Comparison of ENCODE assay signal across 28 cellular contexts in the genomic region with DNA sequence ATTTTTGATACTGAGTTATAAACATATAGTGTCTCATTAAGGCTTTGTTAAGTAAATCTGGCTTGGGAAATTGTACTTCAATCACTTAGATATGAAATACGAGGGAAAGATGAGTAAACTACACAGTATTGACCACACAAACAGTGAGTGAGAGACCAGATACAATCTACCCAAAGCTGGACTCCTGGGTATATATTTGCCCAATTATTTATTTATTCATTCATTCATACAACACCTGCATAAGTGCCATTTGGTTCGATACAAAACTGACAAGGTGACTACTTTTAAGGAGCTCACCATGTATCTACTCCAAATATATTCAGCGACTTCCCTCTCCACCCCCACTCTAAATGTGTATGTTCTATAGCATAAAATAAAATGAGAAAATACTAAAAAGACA.
A peak's percentile ranks its signal among the peaks of the same experiment; 100 is the strongest.
DNase-seq lines count a peak whose midpoint lies in the region; TF ChIP-seq lines count a peak whose summit lies in the region.
"Had no signal": no experiment of that assay in that cellular context is flagged by ENCODE, and none has a peak within 500 bp of the region (broad histone marks: within the 10 kb centered on the region; RNA-seq: fewer than 3 reads in every experiment).

No MANE protein-coding gene starts in this region.

- H3K4me1 ChIP-seq in HUES48 (ENCODE audit: control insufficient read depth, insufficient read depth, low read length), result peaks cover 18% of the 10 kb centered on the region
- peaks cover 24% of the 10 kb centered on the region for H3K4me1 ChIP-seq in SJCRH30
- peaks cover 6% of the 10 kb centered on the region for H3K4me1 ChIP-seq in smooth muscle cell (ENCODE audit: low read depth)
- H3K4me1 ChIP-seq: colonic mucosa, prostate gland had no signal

- H3F3A ChIP-seq in smooth muscle cell (ENCODE audit: low read depth), result no peaks in the 10 kb centered on the region

- no peaks in the 10 kb centered on the region for H4K20me1 ChIP-seq in smooth muscle cell (ENCODE audit: low read depth)

- WGBS in smooth muscle cell (ENCODE audit: low lambda C conversion rate), result 80% methylated on average over 3 of the region's 3 CpGs

- H3K9ac ChIP-seq in HUES48 (ENCODE audit: low read depth, low read length), result no peak overlapping the region
- H3K9ac ChIP-seq in smooth muscle cell (ENCODE audit: low read depth), result no peak overlapping the region

- no peak for DNase-seq in SJCRH30
- DNase-seq in kidney tubule cell (ENCODE audit: low spot score), result peak; percentile 29
- no peak for DNase-seq in smooth muscle cell (lab: John Stamatoyannopoulos, UW; ENCODE audit: unreplicated experiment)
- no peak for DNase-seq in NCI-H774 (lab: John Stamatoyannopoulos, UW)
- no peak for DNase-seq in pons (ENCODE audit: low spot score)
- DNase-seq in NCI-H146 treated with DMSO at 0.1 percent for 48 hours (lab: John Stamatoyannopoulos, UW; ENCODE audit: unreplicated experiment), result no peak
- DNase-seq: activated CD4-positive, alpha-beta T cell treated with anti-CD3 and anti-CD28 coated beads for 4 hours; activated effector memory CD4-positive, alpha-beta T cell treated with Interleukin-2 at 50 U/mL for 16 hours; anterior cingulate cortex; colonic mucosa; COR-L47; DMS79; effector CD4-positive, alpha-beta T cell; GDM1; hypothalamus; left cardiac atrium; NCI-H1092 treated with DMSO at 0.1 percent for 48 hours; NCI-H187 treated with DMSO at 0.1 percent for 48 hours; NCI-H2171; NCI-H510A; OCI-M1; Right ventricle myocardium superior; stimulated activated CD4-positive, alpha-beta T cell treated with anti-CD3 and anti-CD28 coated beads, Interleukin-4, amount 100 ng/mL, for 24 hours; WERI-Rb-1 had no signal

- no peaks in the 10 kb centered on the region for H3K79me2 ChIP-seq in smooth muscle cell (ENCODE audit: low read depth)

- no peak overlapping the region for H3K4me2 ChIP-seq in smooth muscle cell

- H3K4me3 ChIP-seq in HUES48 (ENCODE audit: low read depth, low read length) (no peak overlapping the region), SJCRH30 (no peak overlapping the region), smooth muscle cell (no peak overlapping the region)
- H3K4me3 ChIP-seq: colonic mucosa, HAP-1, prostate gland had no signal

- no peaks in the 10 kb centered on the region for H3K9me3 ChIP-seq in HUES48 (ENCODE audit: control insufficient read depth, insufficient read depth, low read length)
- H3K9me3 ChIP-seq in SJCRH30 (replicated peaks), result no peaks in the 10 kb centered on the region; the same call in none of the 2 replicates
- no peaks in the 10 kb centered on the region for H3K9me3 ChIP-seq in smooth muscle cell (replicated peaks; ENCODE audit: low read depth)
- H3K9me3 ChIP-seq: colonic mucosa, HAP-1, prostate gland had no signal

- peak overlapping the region; percentile 24 for H3K27ac ChIP-seq in HUES48 (ENCODE audit: low read depth, low read length)
- H3K27ac ChIP-seq in SJCRH30, result peak overlapping the region; percentile 30
- peak overlapping the region; percentile 65 for H3K27ac ChIP-seq in smooth muscle cell (ENCODE audit: low read depth)
- H3K27ac ChIP-seq: C4-2B, colonic mucosa, prostate gland, WERI-Rb-1 had no signal

- no peaks in the 10 kb centered on the region for H3K36me3 ChIP-seq in HUES48 (ENCODE audit: control insufficient read depth, insufficient read depth, low read length)
- no peaks in the 10 kb centered on the region for H3K36me3 ChIP-seq in SJCRH30
- no peaks in the 10 kb centered on the region for H3K36me3 ChIP-seq in smooth muscle cell (ENCODE audit: low read depth)
- H3K36me3 ChIP-seq: colonic mucosa, HAP-1, prostate gland, WERI-Rb-1 had no signal

- no peaks in the 10 kb centered on the region for H3K27me3 ChIP-seq in HUES48 (ENCODE audit: control insufficient read depth, insufficient read depth, low read length)
- H3K27me3 ChIP-seq in SJCRH30, result no peaks in the 10 kb centered on the region
- no peaks in the 10 kb centered on the region for H3K27me3 ChIP-seq in smooth muscle cell (ENCODE audit: low read depth)
- H3K27me3 ChIP-seq: colonic mucosa had no signal

- no peak for TF ChIP-seq CTCF in smooth muscle cell (IDR thresholded peaks at IDR 0.05; ENCODE audit: borderline replicate concordance, insufficient read depth, poor library complexity, severe bottlenecking)

- H2AFZ ChIP-seq in smooth muscle cell (ENCODE audit: low read depth), result peak overlapping the region; percentile 1
